In genomic region chr17:50807014-50807413, GRCh38 we compare ENCODE assay signal across 32 cellular contexts. TPM values are rescaled to one million over a fixed set of nuclear protein-coding genes. Genes with fewer than 3 reads are reported as not detected.
"Had no signal": no experiment of that assay in that cellular context is flagged by ENCODE, and none has a peak within 500 bp of the region (broad histone marks: within the 10 kb centered on the region; RNA-seq: fewer than 3 reads in every experiment).

No MANE protein-coding gene starts in this region.

- H3K4me1 ChIP-seq: adrenal gland, upper lobe of right lung had no signal

- H3K27ac ChIP-seq: adrenal gland, cardiac muscle cell, hepatocyte, upper lobe of right lung had no signal

- H3K79me2 ChIP-seq: hepatocyte had no signal

- H3K4me2 ChIP-seq: hepatocyte had no signal

- FAIRE-seq: endometrium, pancreas had no signal

- DNase-seq: activated B cell treated with CpG ODN at 0.5 μM for 24 hours; activated CD4-positive, alpha-beta T cell treated with anti-CD3 and anti-CD28 coated beads for 36 hours; activated CD4-positive, alpha-beta T cell treated with anti-CD3 and anti-CD28 coated beads, Interleukin-2, amount 50 U/mL, for 4 hours; activated CD8-positive, alpha-beta memory T cell treated with anti-CD3 and anti-CD28 coated beads for 24 hours; activated CD8-positive, alpha-beta memory T cell treated with anti-CD3 and anti-CD28 coated beads, Interleukin-2, amount 50 U/mL, for 48 hours; activated naive CD4-positive, alpha-beta T cell; activated T-cell treated with anti-CD3 and anti-CD28 coated beads, Interleukin-2, amount 50 U/mL, for 4 hours; adrenal gland; cortex of kidney; foreskin melanocyte; glutamatergic neuron; left ventricle myocardium superior; midbrain; stimulated activated CD4-positive, alpha-beta T cell treated with anti-CD3 and anti-CD28 coated beads, Interleukin-12 subunit alpha, Interleukin-12 subunit beta, amount 100 ng/mL, for 4 hours; stimulated activated CD4-positive, alpha-beta T cell treated with anti-CD3 and anti-CD28 coated beads, Interleukin-4, amount 100 ng/mL, for 4 hours; stimulated activated naive CD8-positive, alpha-beta T cell treated with anti-CD3 and anti-CD28 coated beads, Interleukin-15, Interleukin-2, amounts not matched to agents 100 U/mL and 50 U/mL, for 24 hours; T-helper 9 cell; thyroid gland; upper lobe of right lung had no signal

- H3K27me3 ChIP-seq: adrenal gland, cardiac muscle cell, hepatocyte, pancreas, thyroid gland, upper lobe of right lung had no signal

- H2AFZ ChIP-seq: hepatocyte had no signal

- H3K36me3 ChIP-seq: adrenal gland, cardiac muscle cell, pancreas, thyroid gland, upper lobe of right lung had no signal

- H3K9me3 ChIP-seq: adrenal gland, pancreas, thyroid gland, upper lobe of right lung had no signal

- ATAC-seq: activated CD4-positive, alpha-beta T cell treated with anti-CD3 and anti-CD28 coated beads for 36 hours; activated T-cell treated with anti-CD3 and anti-CD28 coated beads, Interleukin-2, amount 50 U/mL, for 4 hours; natural killer cell treated with Interleukin-12 subunit alpha and Interleukin-12 subunit beta and Interleukin-15 and Interleukin-18, amount 100 ng/mL, for 72 hours; stimulated activated naive CD8-positive, alpha-beta T cell treated with anti-CD3 and anti-CD28 coated beads, Interleukin-15, Interleukin-2, amounts not matched to agents 100 U/mL and 50 U/mL, for 24 hours had no signal

- H3K4me3 ChIP-seq: adrenal gland, cardiac muscle cell, hepatocyte, pancreas, thyroid gland, upper lobe of right lung had no signal

RNA-seq across cellular contexts. Expression of gene WFIKKN2, which starts 28.4 kb away (rescaled TPM):
- total RNA-seq: activated B cell treated with CpG ODN at 0.5 μM for 24 hours; activated CD4-positive, alpha-beta T cell treated with anti-CD3 and anti-CD28 coated beads for 36 hours; activated T-cell treated with anti-CD3 and anti-CD28 coated beads, Interleukin-2, amount 50 U/mL, for 4 hours; activated T-helper 2 cell treated with anti-CD3 and anti-CD28 coated beads, Interferon-gamma antibody, Interleukin-2, Interleukin-4, amounts not matched to agents 10 μg/mL and 5 μg/mL and 100 μg/mL, durations not matched to agents 14 hours and 24 hours and 36 hours; cardiac muscle cell; epithelial cell of proximal tubule; natural killer cell treated with Interleukin-12 subunit alpha and Interleukin-12 subunit beta and Interleukin-15 and Interleukin-18, amount 100 ng/mL, for 72 hours; pulmonary artery endothelial cell; T-helper 1 cell treated with Interleukin-12 subunit alpha and Interleukin-12 subunit beta and Interleukin-4 antibody, amounts not matched to agents 30 ng/mL and 1 ng/mL, for 36 hours had no signal
- polyA plus RNA-seq: hepatocyte had no signal

RNA-seq across cellular contexts. Expression of gene ANKRD40CL, which starts 39.7 kb away (rescaled TPM):
- total RNA-seq: activated CD4-positive, alpha-beta T cell treated with anti-CD3 and anti-CD28 coated beads for 36 hours; activated T-cell treated with anti-CD3 and anti-CD28 coated beads, Interleukin-2, amount 50 U/mL, for 4 hours; activated T-helper 2 cell treated with anti-CD3 and anti-CD28 coated beads, Interferon-gamma antibody, Interleukin-2, Interleukin-4, amounts not matched to agents 10 μg/mL and 5 μg/mL and 100 μg/mL, durations not matched to agents 14 hours and 24 hours and 36 hours; adrenal gland; cardiac muscle cell; cerebellum; epithelial cell of proximal tubule; left ventricle myocardium superior; natural killer cell treated with Interleukin-12 subunit alpha and Interleukin-12 subunit beta and Interleukin-15 and Interleukin-18, amount 100 ng/mL, for 72 hours; pulmonary artery endothelial cell; right cardiac atrium; skeletal muscle tissue; subcutaneous adipose tissue; T-helper 1 cell treated with Interleukin-12 subunit alpha and Interleukin-12 subunit beta and Interleukin-4 antibody, amounts not matched to agents 30 ng/mL and 1 ng/mL, for 36 hours; thyroid gland; upper lobe of right lung had no signal
- polyA plus RNA-seq: adrenal gland, cardiac muscle cell, right cardiac atrium had no signal
